Comparison of ENCODE assay signal across 1 cellular context in genomic region chr7:96709381-96710228, GRCh38.
TF ChIP-seq lines count a peak whose summit lies in the region.

TSS of gene SEM1 (minus strand) at chr7:96709846. CDS start at chr7:96709763, 83 bp downstream.

TF ChIP-seq in HEK293, 187 proteins besides CTCF, POLR2A, EP300 and RAD21 (continued from another document and continues in another):
- TF ChIP-seq PRDM10 (tag by site-specific recombination; IDR thresholded peaks at IDR 0.05) (0 out of 2 replicates have a peak, but pooled peaks have one; percentile 26), ZNF600 (tag by site-specific recombination; IDR thresholded peaks at IDR 0.05) (no peak), ZNF692 (tag by site-specific recombination; IDR thresholded peaks at IDR 0.05) (peak; percentile 77), ZBTB26 (tag by site-specific recombination; optimal IDR thresholded peaks at IDR 0.05) (peak; percentile 35), ZNF626 (tag by site-specific recombination; IDR thresholded peaks at IDR 0.05) (no peak), ZBTB10 (tag by site-specific recombination; IDR thresholded peaks at IDR 0.05) (peak; percentile 72), GLI4 (tag by site-specific recombination; IDR thresholded peaks at IDR 0.05) (peak; percentile 45; the same call in 1 of the 2 replicates), ZSCAN16 (tag by site-specific recombination; IDR thresholded peaks at IDR 0.05) (no peak), SP2 (tag by site-specific recombination; IDR thresholded peaks at IDR 0.05) (no peak), GLIS2 (tag by site-specific recombination; IDR thresholded peaks at IDR 0.05) (peak; percentile 84), KLF9 (tag by site-specific recombination; IDR thresholded peaks at IDR 0.05; ENCODE audit: low read depth) (no peak), ZNF223 (tag by site-specific recombination; IDR thresholded peaks at IDR 0.05) (no peak), ZNF169 (tag by site-specific recombination; IDR thresholded peaks at IDR 0.05) (no peak), SP3 (tag by site-specific recombination; IDR thresholded peaks at IDR 0.05) (peak; percentile 42; the same call in 1 of the 2 replicates), ZNF133 (tag by site-specific recombination; IDR thresholded peaks at IDR 0.05) (no peak), FEZF1 (tag by site-specific recombination; IDR thresholded peaks at IDR 0.05) (no peak), ZBTB17 (tag by site-specific recombination; IDR thresholded peaks at IDR 0.05) (peak; percentile 65), SETDB1 (IDR thresholded peaks at IDR 0.05; ENCODE audit: insufficient read length, low read length) (no peak), GLIS1 (tag by site-specific recombination; IDR thresholded peaks at IDR 0.05) (peak; percentile 78), SCRT2 (tag by site-specific recombination; IDR thresholded peaks at IDR 0.05) (0 out of 2 replicates have a peak, but pooled peaks have one; percentile 14), ZNF211 (tag by site-specific recombination; IDR thresholded peaks at IDR 0.05; ENCODE audit: low read depth) (no peak), ZNF121 (tag by site-specific recombination; IDR thresholded peaks at IDR 0.05) (no peak), ZXDB (tag by site-specific recombination; IDR thresholded peaks at IDR 0.05) (peak; percentile 77), ZNF324 (tag by site-specific recombination; IDR thresholded peaks at IDR 0.05) (0 out of 2 replicates have a peak, but pooled peaks have one; percentile 30), YY1 (tag by site-specific recombination; IDR thresholded peaks at IDR 0.05) (peak; percentile 54; the same call in 1 of the 2 replicates), SP7 (tag by site-specific recombination; IDR thresholded peaks at IDR 0.05) (peak; percentile 75)
- TF ChIP-seq, protein P1, sequence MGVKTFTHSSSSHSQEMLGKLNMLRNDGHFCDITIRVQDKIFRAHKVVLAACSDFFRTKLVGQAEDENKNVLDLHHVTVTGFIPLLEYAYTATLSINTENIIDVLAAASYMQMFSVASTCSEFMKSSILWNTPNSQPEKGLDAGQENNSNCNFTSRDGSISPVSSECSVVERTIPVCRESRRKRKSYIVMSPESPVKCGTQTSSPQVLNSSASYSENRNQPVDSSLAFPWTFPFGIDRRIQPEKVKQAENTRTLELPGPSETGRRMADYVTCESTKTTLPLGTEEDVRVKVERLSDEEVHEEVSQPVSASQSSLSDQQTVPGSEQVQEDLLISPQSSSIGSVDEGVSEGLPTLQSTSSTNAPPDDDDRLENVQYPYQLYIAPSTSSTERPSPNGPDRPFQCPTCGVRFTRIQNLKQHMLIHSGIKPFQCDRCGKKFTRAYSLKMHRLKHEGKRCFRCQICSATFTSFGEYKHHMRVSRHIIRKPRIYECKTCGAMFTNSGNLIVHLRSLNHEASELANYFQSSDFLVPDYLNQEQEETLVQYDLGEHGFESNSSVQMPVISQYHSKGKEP (tag by site-specific recombination; IDR thresholded peaks at IDR 0.05), result no peak
- TF ChIP-seq, protein P2, sequence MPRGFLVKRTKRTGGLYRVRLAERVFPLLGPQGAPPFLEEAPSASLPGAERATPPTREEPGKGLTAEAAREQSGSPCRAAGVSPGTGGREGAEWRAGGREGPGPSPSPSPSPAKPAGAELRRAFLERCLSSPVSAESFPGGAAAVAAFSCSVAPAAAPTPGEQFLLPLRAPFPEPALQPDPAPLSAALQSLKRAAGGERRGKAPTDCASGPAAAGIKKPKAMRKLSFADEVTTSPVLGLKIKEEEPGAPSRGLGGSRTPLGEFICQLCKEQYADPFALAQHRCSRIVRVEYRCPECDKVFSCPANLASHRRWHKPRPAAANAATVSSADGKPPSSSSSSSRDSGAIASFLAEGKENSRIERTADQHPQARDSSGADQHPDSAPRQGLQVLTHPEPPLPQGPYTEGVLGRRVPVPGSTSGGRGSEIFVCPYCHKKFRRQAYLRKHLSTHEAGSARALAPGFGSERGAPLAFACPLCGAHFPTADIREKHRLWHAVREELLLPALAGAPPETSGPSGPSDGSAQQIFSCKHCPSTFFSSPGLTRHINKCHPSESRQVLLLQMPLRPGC (tag by site-specific recombination; IDR thresholded peaks at IDR 0.05), result peak; percentile 54; the same call in 1 of the 2 replicates
- TF ChIP-seq, protein P3, sequence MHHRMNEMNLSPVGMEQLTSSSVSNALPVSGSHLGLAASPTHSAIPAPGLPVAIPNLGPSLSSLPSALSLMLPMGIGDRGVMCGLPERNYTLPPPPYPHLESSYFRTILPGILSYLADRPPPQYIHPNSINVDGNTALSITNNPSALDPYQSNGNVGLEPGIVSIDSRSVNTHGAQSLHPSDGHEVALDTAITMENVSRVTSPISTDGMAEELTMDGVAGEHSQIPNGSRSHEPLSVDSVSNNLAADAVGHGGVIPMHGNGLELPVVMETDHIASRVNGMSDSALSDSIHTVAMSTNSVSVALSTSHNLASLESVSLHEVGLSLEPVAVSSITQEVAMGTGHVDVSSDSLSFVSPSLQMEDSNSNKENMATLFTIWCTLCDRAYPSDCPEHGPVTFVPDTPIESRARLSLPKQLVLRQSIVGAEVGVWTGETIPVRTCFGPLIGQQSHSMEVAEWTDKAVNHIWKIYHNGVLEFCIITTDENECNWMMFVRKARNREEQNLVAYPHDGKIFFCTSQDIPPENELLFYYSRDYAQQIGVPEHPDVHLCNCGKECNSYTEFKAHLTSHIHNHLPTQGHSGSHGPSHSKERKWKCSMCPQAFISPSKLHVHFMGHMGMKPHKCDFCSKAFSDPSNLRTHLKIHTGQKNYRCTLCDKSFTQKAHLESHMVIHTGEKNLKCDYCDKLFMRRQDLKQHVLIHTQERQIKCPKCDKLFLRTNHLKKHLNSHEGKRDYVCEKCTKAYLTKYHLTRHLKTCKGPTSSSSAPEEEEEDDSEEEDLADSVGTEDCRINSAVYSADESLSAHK (tag by site-specific recombination; IDR thresholded peaks at IDR 0.05), result no peak
- TF ChIP-seq, protein P4, sequence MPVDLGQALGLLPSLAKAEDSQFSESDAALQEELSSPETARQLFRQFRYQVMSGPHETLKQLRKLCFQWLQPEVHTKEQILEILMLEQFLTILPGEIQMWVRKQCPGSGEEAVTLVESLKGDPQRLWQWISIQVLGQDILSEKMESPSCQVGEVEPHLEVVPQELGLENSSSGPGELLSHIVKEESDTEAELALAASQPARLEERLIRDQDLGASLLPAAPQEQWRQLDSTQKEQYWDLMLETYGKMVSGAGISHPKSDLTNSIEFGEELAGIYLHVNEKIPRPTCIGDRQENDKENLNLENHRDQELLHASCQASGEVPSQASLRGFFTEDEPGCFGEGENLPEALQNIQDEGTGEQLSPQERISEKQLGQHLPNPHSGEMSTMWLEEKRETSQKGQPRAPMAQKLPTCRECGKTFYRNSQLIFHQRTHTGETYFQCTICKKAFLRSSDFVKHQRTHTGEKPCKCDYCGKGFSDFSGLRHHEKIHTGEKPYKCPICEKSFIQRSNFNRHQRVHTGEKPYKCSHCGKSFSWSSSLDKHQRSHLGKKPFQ (tag by site-specific recombination; IDR thresholded peaks at IDR 0.05), result no peak
- TF ChIP-seq, protein P5, sequence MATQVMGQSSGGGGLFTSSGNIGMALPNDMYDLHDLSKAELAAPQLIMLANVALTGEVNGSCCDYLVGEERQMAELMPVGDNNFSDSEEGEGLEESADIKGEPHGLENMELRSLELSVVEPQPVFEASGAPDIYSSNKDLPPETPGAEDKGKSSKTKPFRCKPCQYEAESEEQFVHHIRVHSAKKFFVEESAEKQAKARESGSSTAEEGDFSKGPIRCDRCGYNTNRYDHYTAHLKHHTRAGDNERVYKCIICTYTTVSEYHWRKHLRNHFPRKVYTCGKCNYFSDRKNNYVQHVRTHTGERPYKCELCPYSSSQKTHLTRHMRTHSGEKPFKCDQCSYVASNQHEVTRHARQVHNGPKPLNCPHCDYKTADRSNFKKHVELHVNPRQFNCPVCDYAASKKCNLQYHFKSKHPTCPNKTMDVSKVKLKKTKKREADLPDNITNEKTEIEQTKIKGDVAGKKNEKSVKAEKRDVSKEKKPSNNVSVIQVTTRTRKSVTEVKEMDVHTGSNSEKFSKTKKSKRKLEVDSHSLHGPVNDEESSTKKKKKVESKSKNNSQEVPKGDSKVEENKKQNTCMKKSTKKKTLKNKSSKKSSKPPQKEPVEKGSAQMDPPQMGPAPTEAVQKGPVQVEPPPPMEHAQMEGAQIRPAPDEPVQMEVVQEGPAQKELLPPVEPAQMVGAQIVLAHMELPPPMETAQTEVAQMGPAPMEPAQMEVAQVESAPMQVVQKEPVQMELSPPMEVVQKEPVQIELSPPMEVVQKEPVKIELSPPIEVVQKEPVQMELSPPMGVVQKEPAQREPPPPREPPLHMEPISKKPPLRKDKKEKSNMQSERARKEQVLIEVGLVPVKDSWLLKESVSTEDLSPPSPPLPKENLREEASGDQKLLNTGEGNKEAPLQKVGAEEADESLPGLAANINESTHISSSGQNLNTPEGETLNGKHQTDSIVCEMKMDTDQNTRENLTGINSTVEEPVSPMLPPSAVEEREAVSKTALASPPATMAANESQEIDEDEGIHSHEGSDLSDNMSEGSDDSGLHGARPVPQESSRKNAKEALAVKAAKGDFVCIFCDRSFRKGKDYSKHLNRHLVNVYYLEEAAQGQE (tag by site-specific recombination; IDR thresholded peaks at IDR 0.05), result peak; percentile 10; the same call in 1 of the 2 replicates
